Comparison of ENCODE assay signal across 30 cellular contexts in genomic region chr15:99752556-99752955, GRCh38.
"Had no signal": no experiment of that assay in that cellular context is flagged by ENCODE, and none has a peak within 500 bp of the region (broad histone marks: within the 10 kb centered on the region; RNA-seq: fewer than 3 reads in every experiment).

No MANE protein-coding gene starts in this region.

- FAIRE-seq: astrocyte, TTC549 had no signal

- H3K36me3 ChIP-seq: brain microvascular endothelial cell, breast epithelium had no signal

- H3K27ac ChIP-seq: body of pancreas, brain microvascular endothelial cell, breast epithelium, VCaP had no signal

- ATAC-seq: activated CD8-positive, alpha-beta T cell treated with anti-CD3 and anti-CD28 coated beads for 36 hours; activated naive CD8-positive, alpha-beta T cell treated with anti-CD3 and anti-CD28 coated beads, Interleukin-2, amount 50 U/mL, for 24 hours; activated T-cell treated with anti-CD3 and anti-CD28 coated beads, Interleukin-2, amount 50 U/mL, for 4 hours; activated T-cell treated with anti-CD3 and anti-CD28 coated beads, Interleukin-2, amount 50 U/mL, for 72 hours; activated T-helper 17 cell treated with anti-CD3 and anti-CD28 coated beads, Interleukin-2, amount 50 U/mL, for 72 hours; body of pancreas had no signal

- DNase-seq: activated B cell treated with CpG ODN at 0.5 μM for 24 hours; activated CD4-positive, alpha-beta memory T cell treated with anti-CD3 and anti-CD28 coated beads for 36 hours; activated CD4-positive, alpha-beta T cell treated with anti-CD3 and anti-CD28 coated beads for 4 hours; activated CD4-positive, alpha-beta T cell treated with anti-CD3 and anti-CD28 coated beads, Interleukin-2, amount 10 ng/mL, durations not matched to agents 7 days and 5 days; activated CD4-positive, alpha-beta T cell treated with anti-CD3 and anti-CD28 coated beads, Interleukin-2, amount 50 U/mL, for 4 hours; activated CD4-positive, CD25-positive, alpha-beta regulatory T cell treated with anti-CD3 and anti-CD28 coated beads, Interleukin-2, amount 50 U/mL, for 72 hours; activated CD8-positive, alpha-beta memory T cell treated with anti-CD3 and anti-CD28 coated beads, Interleukin-2, amount 50 U/mL, for 4 hours; activated CD8-positive, alpha-beta T cell treated with anti-CD3 and anti-CD28 coated beads for 36 hours; activated gamma-delta T cell; activated naive CD4-positive, alpha-beta T cell treated with anti-CD3 and anti-CD28 coated beads, Interleukin-2, amount 10 ng/mL, durations not matched to agents 7 days and 5 days; activated naive CD4-positive, alpha-beta T cell treated with Interleukin-2 at 50 U/mL for 16 hours; activated naive CD8-positive, alpha-beta T cell treated with anti-CD3 and anti-CD28 coated beads, Interleukin-2, amount 10 ng/mL, durations not matched to agents 7 days and 5 days; activated naive CD8-positive, alpha-beta T cell treated with anti-CD3 and anti-CD28 coated beads, Interleukin-2, amount 50 U/mL, for 24 hours; activated T-cell treated with anti-CD3 and anti-CD28 coated beads for 4 hours; activated T-cell treated with anti-CD3 and anti-CD28 coated beads, Interleukin-2, amount 50 U/mL, for 1 hour; activated T-cell treated with anti-CD3 and anti-CD28 coated beads, Interleukin-2, amount 50 U/mL, for 4 hours; activated T-cell treated with anti-CD3 and anti-CD28 coated beads, Interleukin-2, amount 50 U/mL, for 72 hours; amygdala; aorta; body of pancreas; brain microvascular endothelial cell; central memory CD4-positive, alpha-beta T cell; T-helper 1 cell; T-helper 2 cell; T-helper 9 cell had no signal

- H3K4me1 ChIP-seq: body of pancreas, breast epithelium had no signal

- H3K27me3 ChIP-seq: body of pancreas, brain microvascular endothelial cell, breast epithelium had no signal

- H3K4me3 ChIP-seq: body of pancreas, breast epithelium had no signal

- H3K9me3 ChIP-seq: body of pancreas, breast epithelium had no signal
